2 cellular contexts compared by ENCODE assay signal in genomic region chr6:15265787-15266186, GRCh38.
TF ChIP-seq lines count a peak whose summit lies in the region.

No MANE protein-coding gene starts in this region.

TF ChIP-seq in K562, 482 proteins besides CTCF, POLR2A, EP300 and RAD21 (continues in another document):
- no peak for TF ChIP-seq BCLAF1 (IDR thresholded peaks at IDR 0.05; ENCODE audit: borderline replicate concordance in 1 of 2, control insufficient read depth in 1 of 2, low read depth in 2 of 2, low read length in 1 of 2)
- peak; percentile 9 for TF ChIP-seq RBBP5 (IDR thresholded peaks at IDR 0.05; ENCODE audit: borderline replicate concordance, insufficient read depth, low read length, poor library complexity, severe bottlenecking)
- no peak for TF ChIP-seq ASH1L (IDR thresholded peaks at IDR 0.05; ENCODE audit: borderline replicate concordance, low read depth, partially characterized antibody)
- no peak for TF ChIP-seq ZBTB5 (IDR thresholded peaks at IDR 0.05)
- no peak for TF ChIP-seq MED1 (CRISPR knock-in tag; IDR thresholded peaks at IDR 0.05; ENCODE audit: borderline replicate concordance)
- no peak for TF ChIP-seq MLLT1 (IDR thresholded peaks at IDR 0.05)
- no peak for TF ChIP-seq ELF1 (tag; IDR thresholded peaks at IDR 0.05)
- no peak for TF ChIP-seq RERE (CRISPR knock-in tag; IDR thresholded peaks at IDR 0.05; ENCODE audit: borderline replicate concordance)
- no peak for TF ChIP-seq PCBP2 (IDR thresholded peaks at IDR 0.05; ENCODE audit: low read depth, low read length, poor library complexity, severe bottlenecking)

TF ChIP-seq in GM12891, 5 proteins besides CTCF, POLR2A, EP300 and RAD21:
- TF ChIP-seq PAX5 (IDR thresholded peaks at IDR 0.05; ENCODE audit: insufficient read depth, low read length, severe bottlenecking) (no peak), POU2F2 (IDR thresholded peaks at IDR 0.05; ENCODE audit: low read depth, low read length) (no peak), SPI1 (IDR thresholded peaks at IDR 0.05; ENCODE audit: low read depth, low read length) (no peak), POLR2AphosphoS5 (IDR thresholded peaks at IDR 0.05; ENCODE audit: low read depth, low read length) (no peak), TAF1 (IDR thresholded peaks at IDR 0.05; ENCODE audit: low read depth, low read length) (no peak)
